ENCODE assay signal across 26 cellular contexts in genomic region chr6:107689881-107690545, GRCh38.
DNase-seq lines count a peak whose midpoint lies in the region; ATAC-seq and TF ChIP-seq lines count a peak whose summit lies in the region.
"Had no signal": no experiment of that assay in that cellular context is flagged by ENCODE, and none has a peak within 500 bp of the region (broad histone marks: within the 10 kb centered on the region; RNA-seq: fewer than 3 reads in every experiment).

No MANE protein-coding gene starts in this region.

- DNase-seq in NCI-H2227 (lab: John Stamatoyannopoulos, UW; ENCODE audit: unreplicated experiment): peak; percentile 27
- no peak for DNase-seq in NCI-H2227 treated with DMSO at 0.1 percent for 48 hours (lab: John Stamatoyannopoulos, UW)
- DNase-seq in esophagus muscularis mucosa (ENCODE audit: extremely low spot score): no peak
- no peak for DNase-seq in neural progenitor cell (ENCODE audit: low spot score)
- DNase-seq in endothelial cell (ENCODE audit: low spot score): no peak
- DNase-seq: body of pancreas; DMS79; foreskin melanocyte; HCEC 1CT; NCI-H1694; NCI-H2171 treated with DMSO at 0.1 percent for 48 hours; NCI-H748 treated with DMSO at 0.1 percent for 48 hours; stimulated activated CD4-positive, alpha-beta T cell treated with anti-CD3 and anti-CD28 coated beads, Interleukin-2, amount 100 ng/mL, for 48 hours; stimulated activated naive CD4-positive, alpha-beta T cell treated with Interleukin-2 at 50 U/mL for 16 hours; tibial artery had no signal

- peak overlapping the region; percentile 96 for H2AFZ ChIP-seq in neural progenitor cell (replicated peaks)

- H3K4me3 Mint-ChIP-seq in neural progenitor cell: no peak overlapping the region
- H3K4me3 Mint-ChIP-seq in endothelial cell (ENCODE audit: unreplicated experiment): no peak overlapping the region
- H3K4me3 Mint-ChIP-seq: activated naive CD8-positive, alpha-beta T cell; activated T-helper 17 cell treated with anti-CD3 and anti-CD28 coated beads, Interleukin-2, amount 50 U/mL, for 72 hours; B cell; dendritic cell treated with granulocyte-macrophage colony-stimulating factor and Interleukin-4, amounts not matched to agents 40 ng/mL and 50 ng/mL, for 4 days had no signal

- H3K27ac ChIP-seq in esophagus muscularis mucosa (replicated peaks in 1 of 4) (peak overlapping the region; percentile 7 to 26 (median 14)), neural progenitor cell (no peak overlapping the region), stomach smooth muscle (ENCODE audit: low read length) (peak overlapping the region; percentile 24)
- H3K27ac ChIP-seq: 22Rv1, body of pancreas, RWPE1, tibial artery had no signal

- no peaks in the 10 kb centered on the region for H3K36me3 Mint-ChIP-seq in neural progenitor cell
- H3K36me3 Mint-ChIP-seq in endothelial cell (ENCODE audit: low read depth, unreplicated experiment): peaks cover 4% of the 10 kb centered on the region
- H3K36me3 Mint-ChIP-seq: activated naive CD8-positive, alpha-beta T cell had no signal

- peaks cover 3% of the 10 kb centered on the region for H3K27me3 Mint-ChIP-seq in neural progenitor cell (ENCODE audit: insufficient read depth, low read depth)
- H3K27me3 Mint-ChIP-seq in endothelial cell (ENCODE audit: unreplicated experiment): no peaks in the 10 kb centered on the region
- H3K27me3 Mint-ChIP-seq: activated naive CD8-positive, alpha-beta T cell; activated T-helper 17 cell treated with anti-CD3 and anti-CD28 coated beads, Interleukin-2, amount 50 U/mL, for 72 hours had no signal

- H3K36me3 ChIP-seq in esophagus muscularis mucosa (no peaks in the 10 kb centered on the region), neural progenitor cell (no peaks in the 10 kb centered on the region), stomach smooth muscle (ENCODE audit: control insufficient read depth in 2 of 2, insufficient read depth in 2 of 2, low read length in 2 of 2) (no peaks in the 10 kb centered on the region)
- H3K36me3 ChIP-seq: tibial artery had no signal

- H4K20me1 ChIP-seq in neural progenitor cell (ENCODE audit: low read depth): no peaks in the 10 kb centered on the region

- ATAC-seq in HG03521 (IDR thresholded peaks at IDR 0.05; ENCODE audit: unreplicated experiment) (no peak), HG03196 (IDR thresholded peaks at IDR 0.05; ENCODE audit: unreplicated experiment) (no peak)
- ATAC-seq: activated T-helper 17 cell treated with anti-CD3 and anti-CD28 coated beads, Interleukin-2, amount 50 U/mL, for 72 hours; K562 had no signal

- TF ChIP-seq CTCF in esophagus muscularis mucosa (IDR thresholded peaks at IDR 0.05) (no peak), neural progenitor cell (IDR thresholded peaks at IDR 0.05) (no peak), endothelial cell (IDR thresholded peaks at IDR 0.05; ENCODE audit: unreplicated experiment) (no peak)

- WGBS in esophagus muscularis mucosa: 68% methylated on average over 14 of the region's 14 CpGs

- no peak for TF ChIP-seq POLR2A in esophagus muscularis mucosa (IDR thresholded peaks at IDR 0.05; ENCODE audit: low read depth)

- H3K9me3 ChIP-seq in esophagus muscularis mucosa: no peaks in the 10 kb centered on the region
- no peaks in the 10 kb centered on the region for H3K9me3 ChIP-seq in neural progenitor cell (ENCODE audit: low read depth)
- no peaks in the 10 kb centered on the region for H3K9me3 ChIP-seq in stomach smooth muscle (ENCODE audit: control insufficient read depth in 2 of 2, low read length in 2 of 2)
- H3K9me3 ChIP-seq: body of pancreas, tibial artery had no signal

- H3K4me3 ChIP-seq in esophagus muscularis mucosa: no peak overlapping the region
- no peak overlapping the region for H3K4me3 ChIP-seq in neural progenitor cell
- H3K4me3 ChIP-seq in stomach smooth muscle (ENCODE audit: low read length in 2 of 2): no peak overlapping the region
- H3K4me3 ChIP-seq: body of pancreas, K562, lung had no signal

- H3K4me2 ChIP-seq in neural progenitor cell: no peak overlapping the region

- peaks cover 3 to 21% (median 17%) of the 10 kb centered on the region in 4 donors for H3K4me1 ChIP-seq in esophagus muscularis mucosa
- H3K4me1 ChIP-seq in neural progenitor cell: peaks cover 15% of the 10 kb centered on the region
- peaks cover 7% of the 10 kb centered on the region for H3K4me1 ChIP-seq in stomach smooth muscle (ENCODE audit: control insufficient read depth, insufficient read depth, low read length)
- H3K4me1 ChIP-seq: body of pancreas had no signal

- no peak overlapping the region for H3K9ac ChIP-seq in neural progenitor cell
- no peak overlapping the region for H3K9ac ChIP-seq in stomach smooth muscle (ENCODE audit: low read length in 2 of 2)

- no peaks in the 10 kb centered on the region for H3K79me2 ChIP-seq in neural progenitor cell (ENCODE audit: low read depth)

- no peak for TF ChIP-seq EP300 in esophagus muscularis mucosa (IDR thresholded peaks at IDR 0.05)

- H3K27ac Mint-ChIP-seq in neural progenitor cell (peak overlapping the region; percentile 89), endothelial cell (ENCODE audit: unreplicated experiment) (no peak overlapping the region)
- H3K27ac Mint-ChIP-seq: activated naive CD8-positive, alpha-beta T cell; activated T-helper 17 cell treated with anti-CD3 and anti-CD28 coated beads, Interleukin-2, amount 50 U/mL, for 72 hours; B cell; dendritic cell treated with granulocyte-macrophage colony-stimulating factor and Interleukin-4, amounts not matched to agents 40 ng/mL and 50 ng/mL, for 4 days had no signal

- intact Hi-C loops in esophagus muscularis mucosa (cut with DNase I): no loop called here

- H3K27me3 ChIP-seq in esophagus muscularis mucosa: peaks cover 0 to 13% (median 0%) of the 10 kb centered on the region in 4 donors
- no peaks in the 10 kb centered on the region for H3K27me3 ChIP-seq in neural progenitor cell
- H3K27me3 ChIP-seq in stomach smooth muscle (ENCODE audit: control insufficient read depth in 1 of 2, insufficient read depth in 2 of 2, low read length in 2 of 2): peaks cover 0 to 4% of the 10 kb centered on the region in 2 donors
- H3K27me3 ChIP-seq: body of pancreas, tibial artery had no signal

- H3K4me1 Mint-ChIP-seq in neural progenitor cell (peaks cover 22% of the 10 kb centered on the region), endothelial cell (ENCODE audit: unreplicated experiment) (no peaks in the 10 kb centered on the region)
- H3K4me1 Mint-ChIP-seq: activated T-helper 17 cell treated with anti-CD3 and anti-CD28 coated beads, Interleukin-2, amount 50 U/mL, for 72 hours; B cell had no signal

- peaks cover 17% of the 10 kb centered on the region for H3K9me3 Mint-ChIP-seq in neural progenitor cell
- peaks cover 4% of the 10 kb centered on the region for H3K9me3 Mint-ChIP-seq in endothelial cell (ENCODE audit: unreplicated experiment)
- H3K9me3 Mint-ChIP-seq: activated T-helper 17 cell treated with anti-CD3 and anti-CD28 coated beads, Interleukin-2, amount 50 U/mL, for 72 hours had no signal

- no peaks in the 10 kb centered on the region for H3F3A ChIP-seq in neural progenitor cell (ENCODE audit: low read depth)
